Comparison of ENCODE assay signal across 15 cellular contexts in the genomic region with DNA sequence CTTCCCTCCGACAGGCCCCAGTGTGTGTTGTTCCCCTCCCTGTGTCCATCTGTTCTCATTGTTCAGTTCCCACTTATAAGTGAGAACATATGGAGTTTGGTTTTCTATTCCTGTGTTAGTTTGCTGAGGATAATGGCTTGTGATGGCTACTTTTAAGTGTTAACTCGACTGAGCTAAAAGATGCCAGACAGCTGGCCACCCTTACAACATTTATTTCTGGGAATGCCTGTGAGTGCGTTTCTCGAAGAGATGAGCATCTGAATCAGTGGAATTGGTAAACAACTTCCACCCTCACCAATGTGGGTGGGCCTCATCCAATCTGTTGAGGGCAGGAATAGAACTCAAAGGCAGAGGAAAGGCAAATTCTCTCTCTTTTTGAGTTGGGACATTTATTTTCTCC. TPM values are rescaled to one million over a fixed set of nuclear protein-coding genes. Genes with fewer than 3 reads are reported as not detected.
DNase-seq lines count a peak whose midpoint lies in the region; ATAC-seq and TF ChIP-seq lines count a peak whose summit lies in the region.
"Had no signal": no experiment of that assay in that cellular context is flagged by ENCODE, and none has a peak within 500 bp of the region (broad histone marks: within the 10 kb centered on the region; RNA-seq: fewer than 3 reads in every experiment).

No MANE protein-coding gene starts in this region.

- H3K9me3 Mint-ChIP-seq in activated CD4-positive, alpha-beta T cell treated with anti-CD3 and anti-CD28 coated beads, Interleukin-2, amount 10 ng/mL, durations not matched to agents 24 days and 14 days, result no peaks in the 10 kb centered on the region
- H3K9me3 Mint-ChIP-seq: activated B cell treated with CpG ODN at 0.5 μM for 24 hours had no signal

- H3K36me3 Mint-ChIP-seq in activated CD4-positive, alpha-beta T cell treated with anti-CD3 and anti-CD28 coated beads, Interleukin-2, amount 10 ng/mL, durations not matched to agents 24 days and 14 days (ENCODE audit: low read depth), result peaks cover 59% of the 10 kb centered on the region

- H3K27me3 Mint-ChIP-seq in activated CD4-positive, alpha-beta T cell treated with anti-CD3 and anti-CD28 coated beads, Interleukin-2, amount 10 ng/mL, durations not matched to agents 24 days and 14 days, result no peaks in the 10 kb centered on the region
- H3K27me3 Mint-ChIP-seq: activated B cell treated with CpG ODN at 0.5 μM for 24 hours had no signal

- peaks cover 7% of the 10 kb centered on the region for H3K4me1 ChIP-seq in fibroblast of lung (ENCODE audit: control insufficient read depth, extremely low read depth, insufficient read depth, low read length)
- H3K4me1 ChIP-seq: adrenal gland, gastrocnemius medialis, spleen had no signal

- ATAC-seq in SK-N-SH treated with all-trans-retinoic acid at 6 μM for 48 hours, result peak; percentile 68
- ATAC-seq: gastrocnemius medialis had no signal

- H3K36me3 ChIP-seq in fibroblast of lung (ENCODE audit: control insufficient read depth, insufficient read depth, low read length), result no peaks in the 10 kb centered on the region

- no peak overlapping the region for H2AFZ ChIP-seq in fibroblast of lung (ENCODE audit: low read length)

- no peak overlapping the region for H3K4me3 Mint-ChIP-seq in activated CD4-positive, alpha-beta T cell treated with anti-CD3 and anti-CD28 coated beads, Interleukin-2, amount 10 ng/mL, durations not matched to agents 24 days and 14 days
- H3K4me3 Mint-ChIP-seq: activated B cell treated with CpG ODN at 0.5 μM for 24 hours had no signal

- H3K4me3 ChIP-seq in fibroblast of lung (replicated peaks in 1 of 4; ENCODE audit: control extremely low read depth in 1 of 4, insufficient read depth in 1 of 4, low read depth in 3 of 4, low read length in 4 of 4), result no peak overlapping the region
- H3K4me3 ChIP-seq: adrenal gland, gastrocnemius medialis, SK-N-MC, spleen had no signal

- no peaks in the 10 kb centered on the region for H3K79me2 ChIP-seq in fibroblast of lung (ENCODE audit: control insufficient read depth, insufficient read depth, low read length)

- H3K27ac Mint-ChIP-seq in activated CD4-positive, alpha-beta T cell treated with anti-CD3 and anti-CD28 coated beads, Interleukin-2, amount 10 ng/mL, durations not matched to agents 24 days and 14 days, result no peak overlapping the region

- H3K9me3 ChIP-seq in fibroblast of lung (ENCODE audit: control insufficient read depth, insufficient read depth, low read depth, low read length), result no peaks in the 10 kb centered on the region
- H3K9me3 ChIP-seq: adrenal gland, gastrocnemius medialis, spleen had no signal

- intact Hi-C loops in activated CD4-positive, alpha-beta T cell treated with anti-CD3 and anti-CD28 coated beads, Interleukin-2, amount 10 ng/mL, durations not matched to agents 24 days and 14 days (cut with micrococcal nuclease), result no loop called here

- no peak overlapping the region for H3K4me2 ChIP-seq in fibroblast of lung (ENCODE audit: extremely low read depth, insufficient read depth, low read length)

- peak; percentile 49 for DNase-seq in activated CD4-positive, alpha-beta T cell treated with anti-CD3 and anti-CD28 coated beads, Interleukin-2, amount 10 ng/mL, durations not matched to agents 24 days and 14 days
- DNase-seq in activated CD4-positive, alpha-beta T cell treated with anti-CD3 and anti-CD28 coated beads, Interleukin-2, amount 50 U/mL, for 1 hour, result no peak
- peak; percentile 7 to 25 for DNase-seq in fibroblast of lung (ENCODE audit: low read depth in 2 of 2)
- peak in 1 of 49 donors; percentile 13 for DNase-seq in substantia nigra (lab: John Stamatoyannopoulos, UW)
- no peak for DNase-seq in T-helper 1 cell
- no peak for DNase-seq in DMS53 (lab: John Stamatoyannopoulos, UW)
- no peak for DNase-seq in central memory CD4-positive, alpha-beta T cell
- DNase-seq: 8988T; activated B cell treated with CpG ODN at 0.5 μM for 24 hours; activated CD8-positive, alpha-beta memory T cell treated with anti-CD3 and anti-CD28 coated beads, Interleukin-2, amount 50 U/mL, for 48 hours; adrenal gland; gastrocnemius medialis; spleen had no signal

- no peak for TF ChIP-seq CTCF in fibroblast of lung (conservative IDR thresholded peaks at IDR 0.05 in 1 of 2, IDR thresholded peaks at IDR 0.05 in 1 of 2; ENCODE audit: low read depth in 1 of 2, low read length in 2 of 2)

- peaks cover 3% of the 10 kb centered on the region for H3K4me1 Mint-ChIP-seq in activated CD4-positive, alpha-beta T cell treated with anti-CD3 and anti-CD28 coated beads, Interleukin-2, amount 10 ng/mL, durations not matched to agents 24 days and 14 days

- no peak overlapping the region for H3K9ac ChIP-seq in fibroblast of lung (ENCODE audit: insufficient read depth, low read length)

- no peak overlapping the region for H3K27ac ChIP-seq in fibroblast of lung (ENCODE audit: insufficient read depth, low read length)
- H3K27ac ChIP-seq in substantia nigra (ENCODE audit: low read depth, low read length, poor library complexity, severe bottlenecking), result peak overlapping the region; percentile 27
- H3K27ac ChIP-seq: adrenal gland, gastrocnemius medialis, SK-N-MC, spleen had no signal

- H4K20me1 ChIP-seq in fibroblast of lung (ENCODE audit: control insufficient read depth, extremely low read depth, insufficient read depth, low read length), result no peaks in the 10 kb centered on the region

- H3K27me3 ChIP-seq in fibroblast of lung (ENCODE audit: control insufficient read depth, insufficient read depth, low read length), result no peaks in the 10 kb centered on the region
- H3K27me3 ChIP-seq: adrenal gland, gastrocnemius medialis, spleen had no signal

TF ChIP-seq in SK-N-SH treated with all-trans-retinoic acid at 6 μM for 48 hours, 23 proteins besides CTCF, POLR2A, EP300 and RAD21 (continues in another document):
- TF ChIP-seq CSRNP3 (CRISPR knock-in tag; IDR thresholded peaks at IDR 0.05) (no peak), BACH2 (CRISPR knock-in tag; IDR thresholded peaks at IDR 0.05; ENCODE audit: borderline replicate concordance) (no peak), ZNF8 (CRISPR knock-in tag; IDR thresholded peaks at IDR 0.05) (no peak), ZNF70 (CRISPR knock-in tag; IDR thresholded peaks at IDR 0.05) (no peak), ZFP3 (CRISPR knock-in tag; IDR thresholded peaks at IDR 0.05) (no peak), ISL1 (CRISPR knock-in tag; IDR thresholded peaks at IDR 0.05) (no peak), PPARA (CRISPR knock-in tag; IDR thresholded peaks at IDR 0.05; ENCODE audit: borderline replicate concordance) (no peak), ZC3H10 (CRISPR knock-in tag; IDR thresholded peaks at IDR 0.05) (no peak), CSDC2 (CRISPR knock-in tag; IDR thresholded peaks at IDR 0.05) (no peak), TCF4 (CRISPR knock-in tag; IDR thresholded peaks at IDR 0.05; ENCODE audit: borderline replicate concordance) (no peak), ESRRG (CRISPR knock-in tag; IDR thresholded peaks at IDR 0.05) (no peak), OSR1 (CRISPR knock-in tag; IDR thresholded peaks at IDR 0.05) (no peak), ZNF565 (CRISPR knock-in tag; conservative IDR thresholded peaks at IDR 0.05; ENCODE audit: low read depth) (no peak)
- TF ChIP-seq, protein P1, sequence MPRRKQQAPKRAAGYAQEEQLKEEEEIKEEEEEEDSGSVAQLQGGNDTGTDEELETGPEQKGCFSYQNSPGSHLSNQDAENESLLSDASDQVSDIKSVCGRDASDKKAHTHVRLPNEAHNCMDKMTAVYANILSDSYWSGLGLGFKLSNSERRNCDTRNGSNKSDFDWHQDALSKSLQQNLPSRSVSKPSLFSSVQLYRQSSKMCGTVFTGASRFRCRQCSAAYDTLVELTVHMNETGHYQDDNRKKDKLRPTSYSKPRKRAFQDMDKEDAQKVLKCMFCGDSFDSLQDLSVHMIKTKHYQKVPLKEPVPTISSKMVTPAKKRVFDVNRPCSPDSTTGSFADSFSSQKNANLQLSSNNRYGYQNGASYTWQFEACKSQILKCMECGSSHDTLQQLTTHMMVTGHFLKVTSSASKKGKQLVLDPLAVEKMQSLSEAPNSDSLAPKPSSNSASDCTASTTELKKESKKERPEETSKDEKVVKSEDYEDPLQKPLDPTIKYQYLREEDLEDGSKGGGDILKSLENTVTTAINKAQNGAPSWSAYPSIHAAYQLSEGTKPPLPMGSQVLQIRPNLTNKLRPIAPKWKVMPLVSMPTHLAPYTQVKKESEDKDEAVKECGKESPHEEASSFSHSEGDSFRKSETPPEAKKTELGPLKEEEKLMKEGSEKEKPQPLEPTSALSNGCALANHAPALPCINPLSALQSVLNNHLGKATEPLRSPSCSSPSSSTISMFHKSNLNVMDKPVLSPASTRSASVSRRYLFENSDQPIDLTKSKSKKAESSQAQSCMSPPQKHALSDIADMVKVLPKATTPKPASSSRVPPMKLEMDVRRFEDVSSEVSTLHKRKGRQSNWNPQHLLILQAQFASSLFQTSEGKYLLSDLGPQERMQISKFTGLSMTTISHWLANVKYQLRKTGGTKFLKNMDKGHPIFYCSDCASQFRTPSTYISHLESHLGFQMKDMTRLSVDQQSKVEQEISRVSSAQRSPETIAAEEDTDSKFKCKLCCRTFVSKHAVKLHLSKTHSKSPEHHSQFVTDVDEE (CRISPR knock-in tag; IDR thresholded peaks at IDR 0.05), result no peak

RNA-seq across cellular contexts. Expression of gene TM2D3, which starts 24.8 kb away (rescaled TPM):
- 56.2 and 62.7 TPM in 2 replicates for total RNA-seq in activated CD4-positive, alpha-beta T cell treated with anti-CD3 and anti-CD28 coated beads, Interleukin-2, amount 10 ng/mL, durations not matched to agents 24 days and 14 days
- 46.2 and 71.5 TPM in 2 replicates for total RNA-seq in fibroblast of lung
- 44.6 and 46.1 TPM in 2 replicates for polyA plus RNA-seq in fibroblast of lung
- polyA plus RNA-seq in fibroblast of lung (2012), result 36.8 and 38.2 TPM in 2 replicates
- 10.0 and 20.0 TPM in 2 replicates for polyA minus RNA-seq in fibroblast of lung (ENCODE audit: low replicate concordance)

RNA-seq across cellular contexts. Expression of gene TARS3, which starts 47.3 kb away (rescaled TPM):
- 11.5 and 13.2 TPM in 2 replicates for total RNA-seq in activated CD4-positive, alpha-beta T cell treated with anti-CD3 and anti-CD28 coated beads, Interleukin-2, amount 10 ng/mL, durations not matched to agents 24 days and 14 days
- total RNA-seq in fibroblast of lung, result 9.5 and 23.3 TPM in 2 replicates
- 4.3 and 6.2 TPM in 2 replicates for polyA plus RNA-seq in fibroblast of lung
- 8.4 and 10.6 TPM in 2 replicates for polyA plus RNA-seq in fibroblast of lung (2012)
- 0.67 and 1.4 TPM in 2 replicates for polyA minus RNA-seq in fibroblast of lung (ENCODE audit: low replicate concordance)

Comparison
In these comparisons a context has a peak if more than half of its experiments do, and no peak if none do; other contexts are left out.
1. DNase-seq: peak in activated CD4-positive, alpha-beta T cell treated with anti-CD3 and anti-CD28 coated beads, Interleukin-2, amount 10 ng/mL, durations not matched to agents 24 days and 14 days (single experiment) and fibroblast of lung (2 of 2); none in activated CD4-positive, alpha-beta T cell treated with anti-CD3 and anti-CD28 coated beads, Interleukin-2, amount 50 U/mL, for 1 hour (single experiment), T-helper 1 cell (0 of 5), DMS53 (single experiment) and central memory CD4-positive, alpha-beta T cell (single experiment).